Comparison of ENCODE assay signal across 1 cellular context in the genomic region with DNA sequence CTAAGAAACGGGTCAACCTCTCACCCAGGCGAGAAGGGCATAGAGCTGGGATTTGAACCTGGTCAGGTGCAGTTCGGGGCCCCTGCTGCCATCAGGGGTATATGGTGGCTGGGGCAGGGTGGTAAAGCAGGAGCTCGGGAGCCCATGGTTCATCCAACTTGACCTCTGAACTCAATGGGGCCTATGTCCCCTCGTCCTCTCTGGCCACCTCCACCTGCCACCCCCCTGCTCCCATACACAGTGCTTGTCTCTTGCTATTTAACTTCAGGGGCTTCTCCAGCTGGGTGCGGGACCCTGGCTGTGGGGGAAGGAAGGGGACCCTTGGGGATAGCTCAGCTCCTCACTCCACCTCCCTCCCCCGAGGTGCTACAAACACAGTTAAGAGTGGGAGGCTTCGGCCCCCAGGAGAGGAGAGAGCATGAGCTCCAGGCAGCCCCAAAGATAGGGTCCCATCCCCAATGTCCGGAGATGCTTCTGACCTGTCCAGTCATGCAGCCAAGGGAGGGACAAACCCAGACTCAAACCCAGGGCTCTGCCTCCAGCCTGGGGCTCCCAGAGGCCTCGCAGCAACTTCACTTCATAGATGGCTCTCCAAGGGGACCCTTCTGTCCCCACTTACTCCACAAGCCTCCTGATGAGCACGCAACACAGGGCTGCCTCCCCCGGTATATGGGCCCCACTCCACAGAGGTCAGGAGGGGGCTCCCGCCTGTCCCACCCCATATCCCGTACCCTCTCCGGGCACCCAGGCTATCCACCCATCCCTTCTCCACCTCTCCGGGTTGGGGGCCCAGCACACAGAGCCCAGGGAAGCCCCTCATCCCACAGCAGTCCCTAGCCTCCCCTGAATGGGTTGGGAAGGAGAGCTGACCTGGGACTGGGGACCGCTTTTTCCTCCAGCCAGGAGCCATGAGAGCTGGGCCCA.
TF ChIP-seq lines count a peak whose summit lies in the region.

No MANE protein-coding gene starts in this region.

TF ChIP-seq in GM12878, 131 proteins besides CTCF, POLR2A, EP300 and RAD21:
- TF ChIP-seq NR2C1 (IDR thresholded peaks at IDR 0.05) (peak; percentile 53; the same call in 1 of the 2 replicates), NR2F1 (conservative IDR thresholded peaks at IDR 0.05) (peak; percentile 45; the same call in 1 of the 2 replicates), SIN3A (IDR thresholded peaks at IDR 0.05; ENCODE audit: low read depth, low read length) (0 out of 2 replicates have a peak, but pooled peaks have one; percentile 27), HDGF (IDR thresholded peaks at IDR 0.05) (no peak), MTA3 (IDR thresholded peaks at IDR 0.05; ENCODE audit: borderline replicate concordance, low read length) (no peak; the same call in 1 of the 2 replicates)
